Comparison of ENCODE assay signal across 21 cellular contexts in the genomic region with DNA sequence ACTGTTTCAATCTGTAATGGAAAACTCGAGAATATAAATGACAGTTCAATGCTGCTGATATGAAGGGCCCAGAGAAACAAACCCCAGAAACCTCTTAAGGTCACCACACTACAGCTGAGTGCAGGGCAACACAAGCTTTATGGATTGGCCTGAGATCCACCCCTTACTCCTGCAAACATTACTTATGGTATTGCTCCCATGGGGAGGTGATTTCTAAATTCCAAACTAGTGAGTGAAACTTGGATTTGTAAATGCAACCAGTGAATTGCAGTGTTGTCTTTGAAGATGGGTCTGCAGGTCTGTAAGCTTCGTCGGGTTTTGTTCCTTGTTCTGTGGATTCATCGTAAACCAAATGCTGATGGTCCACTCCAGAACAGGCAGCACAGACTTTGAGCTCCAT.
DNase-seq lines count a peak whose midpoint lies in the region; ATAC-seq and TF ChIP-seq lines count a peak whose summit lies in the region.
"Had no signal": no experiment of that assay in that cellular context is flagged by ENCODE, and none has a peak within 500 bp of the region (broad histone marks: within the 10 kb centered on the region; RNA-seq: fewer than 3 reads in every experiment).

No MANE protein-coding gene starts in this region.

- peaks cover 13% of the 10 kb centered on the region for H3K4me1 Mint-ChIP-seq in activated naive CD8-positive, alpha-beta T cell treated with anti-CD3 and anti-CD28 coated beads, Interleukin-2, amount 50 U/mL, for 24 hours
- no peaks in the 10 kb centered on the region for H3K4me1 Mint-ChIP-seq in nephron progenitor cell
- H3K4me1 Mint-ChIP-seq: H9, WTC11 had no signal

- intact Hi-C loops in sciatic nerve (cut with DNase I) = no loop called here

- in situ Hi-C loops in brain microvascular endothelial cell (cut with HindIII; ENCODE audit: low pct_ligation_motif_present, low sequenced_read_pairs) = no loop called here
- in situ Hi-C loops in ACHN (cut with HindIII; ENCODE audit: low pct_ligation_motif_present, low pct_unique_long_range_greater_than_20kb, low sequenced_read_pairs) = no loop called here

- peak overlapping the region; percentile 16 for H3K27ac ChIP-seq in brain microvascular endothelial cell
- H3K27ac ChIP-seq: ovary, SK-N-MC had no signal

- no peak overlapping the region for H3K4me3 ChIP-seq in brain microvascular endothelial cell (ENCODE audit: low read depth, low read length)
- H3K4me3 ChIP-seq: K562, ovary, SK-N-MC had no signal

- no peaks in the 10 kb centered on the region for H3K36me3 Mint-ChIP-seq in activated naive CD8-positive, alpha-beta T cell treated with anti-CD3 and anti-CD28 coated beads, Interleukin-2, amount 50 U/mL, for 24 hours (ENCODE audit: low read depth)
- H3K36me3 Mint-ChIP-seq in nephron progenitor cell (ENCODE audit: low read depth) = no peaks in the 10 kb centered on the region
- H3K36me3 Mint-ChIP-seq: activated naive CD4-positive, alpha-beta T cell treated with anti-CD3 and anti-CD28 coated beads, Interleukin-2, amount 50 U/mL, for 72 hours; WTC11 had no signal

- H3K27me3 Mint-ChIP-seq in activated naive CD8-positive, alpha-beta T cell treated with anti-CD3 and anti-CD28 coated beads, Interleukin-2, amount 50 U/mL, for 24 hours = peaks cover 2% of the 10 kb centered on the region
- H3K27me3 Mint-ChIP-seq in nephron progenitor cell (ENCODE audit: low read depth, poor library complexity) = peaks cover 3% of the 10 kb centered on the region

- no peak overlapping the region for H3K4me3 Mint-ChIP-seq in activated naive CD8-positive, alpha-beta T cell treated with anti-CD3 and anti-CD28 coated beads, Interleukin-2, amount 50 U/mL, for 24 hours
- no peak overlapping the region for H3K4me3 Mint-ChIP-seq in nephron progenitor cell
- H3K4me3 Mint-ChIP-seq: H9; naive thymus-derived CD4-positive, alpha-beta T cell; WTC11 had no signal

- H3K36me3 ChIP-seq in brain microvascular endothelial cell (replicated peaks) = no peaks in the 10 kb centered on the region
- H3K36me3 ChIP-seq: ovary had no signal

- no peak overlapping the region for H3K27ac Mint-ChIP-seq in activated naive CD8-positive, alpha-beta T cell treated with anti-CD3 and anti-CD28 coated beads, Interleukin-2, amount 50 U/mL, for 24 hours
- no peak overlapping the region for H3K27ac Mint-ChIP-seq in nephron progenitor cell
- H3K27ac Mint-ChIP-seq: activated naive CD4-positive, alpha-beta T cell treated with anti-CD3 and anti-CD28 coated beads, Interleukin-2, amount 50 U/mL, for 72 hours; H9; WTC11 had no signal

- peak; percentile 23 for DNase-seq in EL
- DNase-seq in M059J (ENCODE audit: low read depth) = peak; percentile 30
- DNase-seq in brain microvascular endothelial cell = peak; percentile 20
- DNase-seq in sciatic nerve (ENCODE audit: low spot score) = no peak
- no peak for DNase-seq in activated naive CD8-positive, alpha-beta T cell treated with anti-CD3 and anti-CD28 coated beads, Interleukin-2, amount 50 U/mL, for 24 hours
- no peak for DNase-seq in nephron progenitor cell
- no peak for DNase-seq in NCI-H128 (lab: John Stamatoyannopoulos, UW; ENCODE audit: unreplicated experiment)
- DNase-seq in ACHN = no peak
- DNase-seq: activated T-cell treated with anti-CD3 and anti-CD28 coated beads, Interleukin-2, amount 50 U/mL, for 48 hours; H9; left colon; MM.1S; naive thymus-derived CD4-positive, alpha-beta T cell; NCI-H146; NCI-H2171 treated with DMSO at 0.1 percent for 48 hours; NCI-H526 treated with DMSO at 0.1 percent for 48 hours; ovary had no signal

- no peaks in the 10 kb centered on the region for H3K9me3 Mint-ChIP-seq in activated naive CD8-positive, alpha-beta T cell treated with anti-CD3 and anti-CD28 coated beads, Interleukin-2, amount 50 U/mL, for 24 hours
- no peaks in the 10 kb centered on the region for H3K9me3 Mint-ChIP-seq in nephron progenitor cell
- H3K9me3 Mint-ChIP-seq: activated naive CD4-positive, alpha-beta T cell treated with anti-CD3 and anti-CD28 coated beads, Interleukin-2, amount 50 U/mL, for 72 hours; H9; naive thymus-derived CD4-positive, alpha-beta T cell; WTC11 had no signal

- no peak for TF ChIP-seq CTCF in brain microvascular endothelial cell (IDR thresholded peaks at IDR 0.05; ENCODE audit: low read depth, low read length, missing control alignments)
- TF ChIP-seq CTCF in nephron progenitor cell (IDR thresholded peaks at IDR 0.05) = no peak

- peak; percentile 44 for ATAC-seq in sciatic nerve
- ATAC-seq in activated naive CD8-positive, alpha-beta T cell treated with anti-CD3 and anti-CD28 coated beads, Interleukin-2, amount 50 U/mL, for 24 hours = no peak
- ATAC-seq: activated naive CD4-positive, alpha-beta T cell treated with anti-CD3 and anti-CD28 coated beads, Interleukin-2, amount 50 U/mL, for 72 hours; K562; left colon; naive thymus-derived CD4-positive, alpha-beta T cell; WTC11 had no signal

- H3K27me3 ChIP-seq in brain microvascular endothelial cell (replicated peaks) = no peaks in the 10 kb centered on the region
- H3K27me3 ChIP-seq: ovary had no signal

Comparison
In these comparisons a context has a peak if more than half of its experiments do, and no peak if none do; other contexts are left out.
1. DNase-seq: peak in EL (single experiment), M059J (single experiment) and brain microvascular endothelial cell (single experiment); none in sciatic nerve (single experiment), activated naive CD8-positive, alpha-beta T cell treated with anti-CD3 and anti-CD28 coated beads, Interleukin-2, amount 50 U/mL, for 24 hours (single experiment), nephron progenitor cell (single experiment), NCI-H128 (single experiment) and ACHN (single experiment).